26 cellular contexts compared by ENCODE assay signal in the genomic region with DNA sequence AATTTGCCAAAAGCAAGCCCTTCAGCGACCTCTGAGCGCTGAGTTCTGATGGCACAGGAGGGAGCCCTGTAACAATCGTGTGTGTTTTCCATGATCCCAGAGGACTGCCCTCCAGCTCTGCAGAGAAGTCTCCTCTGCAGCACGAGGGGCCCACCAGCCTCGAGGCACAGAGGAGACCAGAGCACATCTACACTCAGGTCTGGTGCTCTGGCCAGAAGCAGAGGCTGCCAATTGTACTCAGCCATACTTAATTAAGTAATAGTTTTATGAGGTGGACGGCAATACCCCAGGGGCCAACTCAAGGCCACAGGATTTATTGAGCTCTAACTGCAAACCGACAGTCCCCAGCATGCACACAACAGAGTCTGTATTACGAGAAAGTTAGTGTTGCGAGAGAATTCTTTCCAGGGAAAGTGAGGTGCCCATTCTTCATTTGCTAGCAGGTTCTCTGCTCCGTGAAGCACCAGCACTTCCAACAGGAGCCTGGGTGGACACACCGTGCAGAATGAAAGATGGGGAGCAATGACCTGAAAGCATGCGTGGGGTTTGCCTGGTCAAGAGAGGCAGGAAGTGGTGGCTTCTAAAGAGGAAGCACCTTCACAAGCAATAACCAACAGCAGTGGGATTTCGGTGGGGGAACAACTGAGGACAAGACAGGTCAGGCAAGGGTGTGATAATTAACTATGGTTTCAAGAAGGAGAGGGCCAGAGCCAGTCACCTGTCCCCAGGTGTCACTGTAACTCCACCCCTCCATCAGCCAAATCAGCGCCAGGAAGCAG.
"Had no signal": no experiment of that assay in that cellular context is flagged by ENCODE, and none has a peak within 500 bp of the region (broad histone marks: within the 10 kb centered on the region; RNA-seq: fewer than 3 reads in every experiment).

No MANE protein-coding gene starts in this region.

- H3K27ac ChIP-seq: adrenal gland, body of pancreas, coronary artery, dorsolateral prefrontal cortex, left lung, neural progenitor cell, stomach, tibial artery had no signal

- H3K4me1 ChIP-seq: adrenal gland, body of pancreas, left lung, neural progenitor cell, stomach, tibial artery had no signal

- H3K9me3 ChIP-seq: adrenal gland, body of pancreas, left lung had no signal

- H3K9me3 Mint-ChIP-seq: activated naive CD8-positive, alpha-beta T cell treated with anti-CD3 and anti-CD28 coated beads for 36 hours; neural progenitor cell; T-helper 2 cell treated with Interferon-gamma antibody and Interleukin-4, amounts not matched to agents 5 μg/mL and 100 μg/mL, for 36 hours had no signal

- H3K27me3 Mint-ChIP-seq: activated naive CD8-positive, alpha-beta T cell treated with anti-CD3 and anti-CD28 coated beads for 36 hours had no signal

- H3K4me3 Mint-ChIP-seq: activated CD4-positive, alpha-beta T cell treated with anti-CD3 and anti-CD28 coated beads for 36 hours; activated CD8-positive, alpha-beta T cell treated with anti-CD3 and anti-CD28 coated beads, Interleukin-2, amount 10 ng/mL, durations not matched to agents 7 days and 5 days; activated naive CD8-positive, alpha-beta T cell treated with anti-CD3 and anti-CD28 coated beads for 36 hours; natural killer cell; neural progenitor cell; stimulated activated naive B cell treated with anti-CD40 and anti-IgM and Interleukin-4, amounts not matched to agents 10 μg/mL and 1 μg/mL and 100 μg/mL, for 72 hours; T-helper 2 cell treated with Interferon-gamma antibody and Interleukin-4, amounts not matched to agents 5 μg/mL and 100 μg/mL, for 36 hours had no signal

- ATAC-seq: activated CD4-positive, alpha-beta T cell treated with anti-CD3 and anti-CD28 coated beads for 36 hours; activated CD8-positive, alpha-beta T cell treated with anti-CD3 and anti-CD28 coated beads, Interleukin-2, amount 10 ng/mL, durations not matched to agents 7 days and 5 days; body of pancreas; left lung; natural killer cell; right cardiac atrium; stimulated activated naive B cell treated with anti-CD40 and anti-IgM and Interleukin-4, amounts not matched to agents 10 μg/mL and 1 μg/mL and 100 μg/mL, for 72 hours had no signal

- H3K9ac ChIP-seq: neural progenitor cell had no signal

- H3K36me3 ChIP-seq: adrenal gland, left lung, neural progenitor cell, stomach, tibial artery had no signal

- H3K27ac Mint-ChIP-seq: activated CD4-positive, alpha-beta T cell treated with anti-CD3 and anti-CD28 coated beads for 36 hours; activated CD8-positive, alpha-beta T cell treated with anti-CD3 and anti-CD28 coated beads, Interleukin-2, amount 10 ng/mL, durations not matched to agents 7 days and 5 days; activated naive CD8-positive, alpha-beta T cell treated with anti-CD3 and anti-CD28 coated beads for 36 hours; natural killer cell; neural progenitor cell; stimulated activated naive B cell treated with anti-CD40 and anti-IgM and Interleukin-4, amounts not matched to agents 10 μg/mL and 1 μg/mL and 100 μg/mL, for 72 hours; T-helper 2 cell treated with Interferon-gamma antibody and Interleukin-4, amounts not matched to agents 5 μg/mL and 100 μg/mL, for 36 hours had no signal

- H2AFZ ChIP-seq: neural progenitor cell had no signal

- H3K27me3 ChIP-seq: dorsolateral prefrontal cortex had no signal

- H3K36me3 Mint-ChIP-seq: activated naive CD8-positive, alpha-beta T cell treated with anti-CD3 and anti-CD28 coated beads for 36 hours; natural killer cell; neural progenitor cell; stimulated activated naive B cell treated with anti-CD40 and anti-IgM and Interleukin-4, amounts not matched to agents 10 μg/mL and 1 μg/mL and 100 μg/mL, for 72 hours had no signal

- DNase-seq: activated CD4-positive, alpha-beta T cell treated with anti-CD3 and anti-CD28 coated beads for 36 hours; activated CD4-positive, CD25-positive, alpha-beta regulatory T cell; activated CD8-positive, alpha-beta T cell treated with anti-CD3 and anti-CD28 coated beads, Interleukin-2, amount 10 ng/mL, durations not matched to agents 7 days and 5 days; activated effector memory CD4-positive, alpha-beta T cell treated with Interleukin-2 at 50 U/mL for 16 hours; activated naive CD4-positive, alpha-beta T cell treated with Interleukin-2 at 50 U/mL for 16 hours; activated naive CD8-positive, alpha-beta T cell treated with anti-CD3 and anti-CD28 coated beads for 36 hours; adrenal gland; aorta; body of pancreas; dorsolateral prefrontal cortex; effector memory CD4-positive, alpha-beta T cell; kidney glomerular epithelial cell; left lung; mesendoderm; natural killer cell; occipital lobe; right cardiac atrium; stimulated activated CD4-positive, alpha-beta T cell treated with anti-CD3 and anti-CD28 coated beads, Interleukin-15, amount 100 ng/mL, for 24 hours; stimulated activated CD4-positive, alpha-beta T cell treated with anti-CD3 and anti-CD28 coated beads, Interleukin-2, amount 100 ng/mL, for 24 hours; stimulated activated naive B cell treated with anti-CD40 and anti-IgM and Interleukin-4, amounts not matched to agents 10 μg/mL and 1 μg/mL and 100 μg/mL, for 72 hours; stomach; tibial artery had no signal

- H3K4me2 ChIP-seq: neural progenitor cell had no signal

- H3K4me1 Mint-ChIP-seq: activated CD4-positive, alpha-beta T cell treated with anti-CD3 and anti-CD28 coated beads for 36 hours; activated naive CD8-positive, alpha-beta T cell treated with anti-CD3 and anti-CD28 coated beads for 36 hours; stimulated activated naive B cell treated with anti-CD40 and anti-IgM and Interleukin-4, amounts not matched to agents 10 μg/mL and 1 μg/mL and 100 μg/mL, for 72 hours had no signal

- H3K4me3 ChIP-seq: adrenal gland, body of pancreas, coronary artery, dorsolateral prefrontal cortex, left lung, lung, neural progenitor cell, stomach, tibial artery had no signal
